ENCODE assay signal across 8 cellular contexts in the genomic region with DNA sequence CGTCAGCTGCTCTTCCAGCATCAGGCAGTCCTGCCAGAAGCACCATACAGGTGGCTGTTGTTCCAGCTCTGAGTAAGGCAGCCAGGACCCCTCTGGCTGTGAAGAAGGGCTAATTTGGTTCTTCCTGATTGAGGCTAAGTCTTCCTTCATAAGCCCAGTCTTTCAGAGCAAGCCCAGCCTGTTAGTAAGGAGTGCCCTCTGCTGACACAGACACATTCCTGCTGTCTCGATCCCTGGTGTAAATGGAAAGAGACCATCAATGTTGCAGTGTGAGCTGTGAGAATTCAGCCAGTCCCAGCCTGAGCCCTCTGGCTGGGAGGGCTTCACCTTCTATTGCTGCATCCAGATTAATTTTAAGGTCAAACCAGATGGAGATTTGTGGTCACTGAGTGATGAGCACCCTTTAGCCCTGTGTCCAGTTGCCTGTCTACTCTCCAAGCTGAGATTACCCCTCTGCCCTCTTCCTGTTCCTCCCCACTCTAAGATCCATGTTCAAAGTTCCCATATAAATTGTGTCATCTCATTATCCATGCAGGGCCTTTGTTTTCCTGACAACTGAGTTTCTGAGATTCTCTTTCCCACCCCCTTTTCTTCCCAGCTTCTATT. TPM values are rescaled to one million over a fixed set of nuclear protein-coding genes. Genes with fewer than 3 reads are reported as not detected.
DNase-seq lines count a peak whose midpoint lies in the region; ATAC-seq, FAIRE-seq and TF ChIP-seq lines count a peak whose summit lies in the region.

No MANE protein-coding gene starts in this region.

- H3K4me1 Mint-ChIP-seq in progenitor cell of endocrine pancreas (ENCODE audit: low read depth), result peaks cover 25% of the 10 kb centered on the region

- TF ChIP-seq CTCF in right atrium auricular region (IDR thresholded peaks at IDR 0.05) (peak in 1 of 2 donors; percentile 74), fibroblast of villous mesenchyme (IDR thresholded peaks at IDR 0.05; ENCODE audit: insufficient read depth, low read depth, low read length) (peak; percentile 55), progenitor cell of endocrine pancreas (IDR thresholded peaks at IDR 0.05; ENCODE audit: unreplicated experiment) (peak; percentile 69)

- H3K36me3 Mint-ChIP-seq in progenitor cell of endocrine pancreas (ENCODE audit: insufficient read depth), result no peaks in the 10 kb centered on the region

- no peaks in the 10 kb centered on the region for H3K9me3 Mint-ChIP-seq in progenitor cell of endocrine pancreas (ENCODE audit: low read depth)

- no peak overlapping the region for H3K4me3 Mint-ChIP-seq in progenitor cell of endocrine pancreas (ENCODE audit: low read depth)

- peak; percentile 90 for ATAC-seq in Right ventricle myocardium inferior

- no peaks in the 10 kb centered on the region for H3K36me3 ChIP-seq in right atrium auricular region

- H3K27ac Mint-ChIP-seq in progenitor cell of endocrine pancreas, result no peak overlapping the region

- no peak overlapping the region for H3K4me3 ChIP-seq in right atrium auricular region
- H3K4me3 ChIP-seq in fibroblast of villous mesenchyme (ENCODE audit: low read depth, low read length), result no peak overlapping the region

- no peak for FAIRE-seq in RCC 7860 (lab: Jason Lieb, UNC)
- no peak for FAIRE-seq in H54 (lab: Jason Lieb, UNC)

- TF ChIP-seq POLR2A in H54 (IDR thresholded peaks at IDR 0.05; ENCODE audit: low read depth, low read length), result no peak

- H3K4me1 ChIP-seq in right atrium auricular region, result no peaks in the 10 kb centered on the region

- H3K27me3 ChIP-seq in right atrium auricular region, result no peaks in the 10 kb centered on the region

- H3K27me3 Mint-ChIP-seq in progenitor cell of endocrine pancreas, result no peaks in the 10 kb centered on the region

- intact Hi-C loops in Right ventricle myocardium inferior (cut with DNase I), result loop anchor here (1.0 kb wide), 1 partner anchor 70 kb away; no protein-coding TSS in a partner anchor

- H3K9me3 ChIP-seq in right atrium auricular region, result no peaks in the 10 kb centered on the region

- DNase-seq in Right ventricle myocardium inferior (ENCODE audit: missing footprints) (no peak), right atrium auricular region (ENCODE audit: low spot score) (no peak), RCC 7860 (ENCODE audit: low spot score) (peak; percentile 24), fibroblast of villous mesenchyme (ENCODE audit: low read depth) (peak; percentile 36), progenitor cell of endocrine pancreas (ENCODE audit: low spot score, unreplicated experiment) (peak; percentile 17), NCI-H2081 treated with DMSO at 0.1 percent for 48 hours (lab: John Stamatoyannopoulos, UW) (no peak), H54 (ENCODE audit: insufficient read length, low spot score) (no peak), activated gamma-delta T cell (lab: John Stamatoyannopoulos, UW) (no peak)

- H3K27ac ChIP-seq in right atrium auricular region, result no peak overlapping the region

RNA-seq across cellular contexts. Expression of a gene that starts 44.8 kb away (rescaled TPM):
- total RNA-seq in Right ventricle myocardium inferior (11.3 TPM), right atrium auricular region (10 to 100 TPM; 12.3 to 21.9 TPM), fibroblast of villous mesenchyme (120 TPM in 2 replicates), progenitor cell of endocrine pancreas (43.8 and 46.3 TPM in 2 replicates)

Comparison
In these comparisons a context has a peak if more than half of its experiments do, and no peak if none do; other contexts are left out.
1. DNase-seq: peak in RCC 7860 (single experiment), fibroblast of villous mesenchyme (single experiment) and progenitor cell of endocrine pancreas (single experiment); none in Right ventricle myocardium inferior (single experiment), right atrium auricular region (single experiment), NCI-H2081 treated with DMSO at 0.1 percent for 48 hours (single experiment), H54 (single experiment) and activated gamma-delta T cell (single experiment).